ENCODE assay signal across 1 cellular context in the genomic region with DNA sequence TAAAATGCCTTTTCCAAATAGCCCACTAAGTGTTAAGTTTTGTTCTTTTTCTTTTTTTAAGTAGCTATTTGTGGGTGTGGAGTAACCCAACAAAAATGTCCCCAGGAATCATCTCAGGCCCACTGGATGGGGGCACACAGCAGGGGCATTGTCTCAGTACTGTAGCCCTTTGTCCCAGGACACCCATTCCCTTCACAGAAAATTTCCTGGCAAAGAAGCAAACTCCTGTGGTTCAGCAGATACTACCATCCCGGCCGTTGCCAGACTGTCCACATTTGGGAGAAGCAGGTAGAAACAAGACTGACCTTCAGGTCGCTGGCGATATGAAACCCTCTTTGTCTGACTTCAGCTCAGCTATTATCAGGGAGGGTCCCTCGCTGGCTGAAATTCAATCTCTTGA.
TF ChIP-seq lines count a peak whose summit lies in the region.

No MANE protein-coding gene starts in this region.

TF ChIP-seq in H1, 55 proteins besides CTCF, POLR2A, EP300 and RAD21:
- no peak for TF ChIP-seq TAF1 (IDR thresholded peaks at IDR 0.05; ENCODE audit: low read depth, low read length)
- TF ChIP-seq EGR1 (IDR thresholded peaks at IDR 0.05; ENCODE audit: borderline replicate concordance, low read depth, low read length) = no peak
- no peak for TF ChIP-seq KDM4A (IDR thresholded peaks at IDR 0.05; ENCODE audit: low read depth, low read length, severe bottlenecking)
- TF ChIP-seq TBP (IDR thresholded peaks at IDR 0.05; ENCODE audit: low read depth, low read length) = no peak
- no peak for TF ChIP-seq GTF2F1 (IDR thresholded peaks at IDR 0.05; ENCODE audit: borderline replicate concordance, low read depth, low read length)
- TF ChIP-seq SP2 (IDR thresholded peaks at IDR 0.05; ENCODE audit: low read length) = no peak
- TF ChIP-seq CBX8 (IDR thresholded peaks at IDR 0.05; ENCODE audit: borderline replicate concordance, low read depth, low read length) = no peak
- TF ChIP-seq SIN3A (conservative IDR thresholded peaks at IDR 0.05 in 1 of 2, IDR thresholded peaks at IDR 0.05 in 1 of 2; ENCODE audit: low read depth in 1 of 2, low read length in 2 of 2) = no peak
- no peak for TF ChIP-seq EZH2 (IDR thresholded peaks at IDR 0.05; ENCODE audit: low read depth, low read length, severe bottlenecking)
- TF ChIP-seq NRF1 (IDR thresholded peaks at IDR 0.05; ENCODE audit: low read depth, low read length) = no peak
